ENCODE assay signal across 12 cellular contexts in genomic region chr11:8707541-8708270, GRCh38. TPM values are rescaled to one million over a fixed set of nuclear protein-coding genes. Genes with fewer than 3 reads are reported as not detected.
DNase-seq lines count a peak whose midpoint lies in the region; ATAC-seq and TF ChIP-seq lines count a peak whose summit lies in the region.
"Had no signal": no experiment of that assay in that cellular context is flagged by ENCODE, and none has a peak within 500 bp of the region (broad histone marks: within the 10 kb centered on the region; RNA-seq: fewer than 3 reads in every experiment).

No MANE protein-coding gene starts in this region.

- DNase-seq in NCI-H2171 treated with DMSO at 0.1 percent for 48 hours (lab: John Stamatoyannopoulos, UW) = peak; percentile 93
- DNase-seq in coronary artery (ENCODE audit: low spot score) = no peak
- DNase-seq in tibial nerve (ENCODE audit: low spot score in 2 of 2) = peak; percentile 60 to 61
- DNase-seq in left lung = no peak
- DNase-seq in MG63 = no peak
- DNase-seq: activated CD4-positive, alpha-beta memory T cell treated with anti-CD3 and anti-CD28 coated beads, Interleukin-2, amount 10 ng/mL, durations not matched to agents 7 days and 5 days; Calu3; NCI-H510A treated with DMSO at 0.1 percent for 48 hours had no signal

- no peak for TF ChIP-seq POLR2A in tibial nerve (IDR thresholded peaks at IDR 0.05)

- intact Hi-C loops in left lung (cut with DNase I) = no loop called here

- H3K27me3 ChIP-seq in muscle layer of colon (ENCODE audit: control insufficient read depth in 1 of 2, insufficient read depth in 2 of 2, low read length in 2 of 2) (no peaks in the 10 kb centered on the region), tibial nerve (no peaks in the 10 kb centered on the region), left lung (no peaks in the 10 kb centered on the region), MG63 (no peaks in the 10 kb centered on the region)

- TF ChIP-seq CTCF in coronary artery (IDR thresholded peaks at IDR 0.05) = no peak
- TF ChIP-seq CTCF in tibial nerve (IDR thresholded peaks at IDR 0.05) = no peak
- TF ChIP-seq CTCF in left lung (IDR thresholded peaks at IDR 0.05) = no peak

- H3K9ac ChIP-seq in muscle layer of colon (ENCODE audit: low read length) = peak overlapping the region; percentile 68

- ATAC-seq in GM21367 (IDR thresholded peaks at IDR 0.05; ENCODE audit: unreplicated experiment) = no peak
- ATAC-seq in HG03469 (IDR thresholded peaks at IDR 0.05; ENCODE audit: unreplicated experiment) = no peak
- ATAC-seq in left lung = no peak

- H3K4me1 ChIP-seq in muscle layer of colon (ENCODE audit: insufficient read depth, low read length) (peaks cover 56% of the 10 kb centered on the region), tibial nerve (peaks cover 2 to 49% (median 16%) of the 10 kb centered on the region in 4 donors), left lung (no peaks in the 10 kb centered on the region)

- H3K36me3 ChIP-seq in muscle layer of colon (ENCODE audit: insufficient read depth, low read length) (peaks cover 69% of the 10 kb centered on the region), tibial nerve (peaks cover 0 to 79% (median 4%) of the 10 kb centered on the region in 3 donors), left lung (peaks cover 0 to 55% of the 10 kb centered on the region in 2 donors), MG63 (peaks cover 7% of the 10 kb centered on the region)

- peak in 1 of 2 donors; percentile 11 for TF ChIP-seq EP300 in tibial nerve (IDR thresholded peaks at IDR 0.05)

- H3K9me3 ChIP-seq in muscle layer of colon (ENCODE audit: low read length) (no peaks in the 10 kb centered on the region), tibial nerve (no peaks in the 10 kb centered on the region), left lung (no peaks in the 10 kb centered on the region), MG63 (no peaks in the 10 kb centered on the region)

- H3K4me3 ChIP-seq in coronary artery = peak overlapping the region; percentile 6
- H3K4me3 ChIP-seq in muscle layer of colon (ENCODE audit: low read depth in 1 of 2, low read length in 2 of 2) = peak overlapping the region in 1 of 2 donors; percentile 44
- H3K4me3 ChIP-seq in tibial nerve = no peak overlapping the region
- no peak overlapping the region for H3K4me3 ChIP-seq in left lung
- no peak overlapping the region for H3K4me3 ChIP-seq in MG63
- H3K4me3 ChIP-seq: SK-N-MC had no signal

- 61 to 70% methylated on average over 10 of the region's 10 CpGs for WGBS in tibial nerve, 2 donors

- peak overlapping the region; percentile 88 to 95 for H3K27ac ChIP-seq in coronary artery
- H3K27ac ChIP-seq in muscle layer of colon (ENCODE audit: low read depth, low read length) = peak overlapping the region; percentile 99
- H3K27ac ChIP-seq in tibial nerve = peak overlapping the region; percentile 77 to 93 (median 86)
- peak overlapping the region in 1 of 2 donors; percentile 1 for H3K27ac ChIP-seq in left lung
- H3K27ac ChIP-seq: SK-N-MC had no signal

RNA-seq across cellular contexts. Expression of gene RPL27A, which starts 25.1 kb away (rescaled TPM):
- total RNA-seq in tibial nerve (100 to 1,000 TPM; 800 to 945 (median 825) TPM), left lung (100 to 1,000 TPM; 724 to 741 TPM)
- total RNA-seq in MG63 (2014; rRNA removed; shearing (Covaris generic); ENCODE audit: low replicate concordance) = 1,350 and 4,050 TPM in 2 replicates

RNA-seq across cellular contexts. Expression of gene TRIM66, which starts 25.2 kb away (rescaled TPM):
- 10 to 100 TPM in 3 of 4 donors, 1 to 10 TPM in 1; 7.1 to 26.5 (median 16.2) TPM for total RNA-seq in tibial nerve
- 10 to 100 TPM in 1 of 2 donors, 1 to 10 TPM in 1; 7.3 to 14.3 TPM for total RNA-seq in left lung
- 0.74 and 1.4 TPM in 2 replicates for total RNA-seq in MG63 (2014; rRNA removed; shearing (Covaris generic); ENCODE audit: low replicate concordance)

Comparison
In these comparisons a context has a peak if more than half of its experiments do, and no peak if none do; other contexts are left out.
1. DNase-seq: peak in NCI-H2171 treated with DMSO at 0.1 percent for 48 hours (single experiment) and tibial nerve (2 of 2); none in coronary artery (single experiment), left lung (0 of 2) and MG63 (single experiment).